8 cellular contexts compared by ENCODE assay signal in genomic region chr16:68756250-68757051, GRCh38. TPM values are rescaled to one million over a fixed set of nuclear protein-coding genes. Genes with fewer than 3 reads are reported as not detected.
DNase-seq lines count a peak whose midpoint lies in the region; ATAC-seq and TF ChIP-seq lines count a peak whose summit lies in the region.

No MANE protein-coding gene starts in this region.

- peaks cover 4% of the 10 kb centered on the region for H3K27me3 Mint-ChIP-seq in neural progenitor cell (ENCODE audit: insufficient read depth, low read depth)

- H3K4me1 Mint-ChIP-seq in neural progenitor cell, result peaks cover 4% of the 10 kb centered on the region

- H3K36me3 ChIP-seq in neural progenitor cell, result no peaks in the 10 kb centered on the region

- H3K9me3 Mint-ChIP-seq in neural progenitor cell, result no peaks in the 10 kb centered on the region

- no peak overlapping the region for H2AFZ ChIP-seq in neural progenitor cell (replicated peaks)

- ATAC-seq in GM18519 (IDR thresholded peaks at IDR 0.05; ENCODE audit: low FRiP score, unreplicated experiment) (peak; percentile 58), HG02610 (IDR thresholded peaks at IDR 0.05; ENCODE audit: unreplicated experiment) (peak; percentile 68)

- H3K27me3 ChIP-seq in neural progenitor cell, result no peaks in the 10 kb centered on the region

- no peak overlapping the region for H3K4me2 ChIP-seq in neural progenitor cell

- H4K20me1 ChIP-seq in neural progenitor cell (ENCODE audit: low read depth), result no peaks in the 10 kb centered on the region

- no peaks in the 10 kb centered on the region for H3K9me3 ChIP-seq in neural progenitor cell (ENCODE audit: low read depth)

- TF ChIP-seq CTCF in neural progenitor cell (IDR thresholded peaks at IDR 0.05), result no peak

- no peak overlapping the region for H3K27ac ChIP-seq in neural progenitor cell

- DNase-seq in NCI-H2029 (lab: John Stamatoyannopoulos, UW) (peak; percentile 93), renal cortical epithelial cell (ENCODE audit: low read depth) (peak; percentile 78), MV-4-11 (lab: John Stamatoyannopoulos, UW) (no peak), KG1 (lab: John Stamatoyannopoulos, UW) (no peak), neural progenitor cell (ENCODE audit: low spot score) (no peak)
- DNase-seq in activated naive CD4-positive, alpha-beta T cell treated with anti-CD3 and anti-CD28 coated beads, Interleukin-2, amount 50 U/mL, for 16 hours, result peak; percentile 75

- H3K9ac ChIP-seq in neural progenitor cell, result no peak overlapping the region

- H3K27ac Mint-ChIP-seq in neural progenitor cell, result no peak overlapping the region

- H3F3A ChIP-seq in neural progenitor cell (ENCODE audit: low read depth), result no peaks in the 10 kb centered on the region

- H3K36me3 Mint-ChIP-seq in neural progenitor cell, result no peaks in the 10 kb centered on the region

- no peaks in the 10 kb centered on the region for H3K79me2 ChIP-seq in neural progenitor cell (ENCODE audit: low read depth)

- peaks cover 5% of the 10 kb centered on the region for H3K4me1 ChIP-seq in neural progenitor cell

- H3K4me3 ChIP-seq in neural progenitor cell, result no peak overlapping the region

- H3K4me3 Mint-ChIP-seq in neural progenitor cell, result no peak overlapping the region

RNA-seq across cellular contexts. Expression of gene CDH1, which starts 19.4 kb away (rescaled TPM):
- 31.4 and 94.8 TPM in 2 replicates for total RNA-seq in renal cortical epithelial cell
- total RNA-seq in neural progenitor cell (ENCODE audit: low replicate concordance), result 1.9 and 3.3 TPM in 2 replicates

Comparison
In these comparisons a context has a peak if more than half of its experiments do, and no peak if none do; other contexts are left out.
1. DNase-seq: peak in NCI-H2029 (single experiment), activated naive CD4-positive, alpha-beta T cell treated with anti-CD3 and anti-CD28 coated beads, Interleukin-2, amount 50 U/mL, for 16 hours (single experiment) and renal cortical epithelial cell (single experiment); none in MV-4-11 (single experiment), KG1 (single experiment) and neural progenitor cell (single experiment).